11 cellular contexts compared by ENCODE assay signal in the genomic region with DNA sequence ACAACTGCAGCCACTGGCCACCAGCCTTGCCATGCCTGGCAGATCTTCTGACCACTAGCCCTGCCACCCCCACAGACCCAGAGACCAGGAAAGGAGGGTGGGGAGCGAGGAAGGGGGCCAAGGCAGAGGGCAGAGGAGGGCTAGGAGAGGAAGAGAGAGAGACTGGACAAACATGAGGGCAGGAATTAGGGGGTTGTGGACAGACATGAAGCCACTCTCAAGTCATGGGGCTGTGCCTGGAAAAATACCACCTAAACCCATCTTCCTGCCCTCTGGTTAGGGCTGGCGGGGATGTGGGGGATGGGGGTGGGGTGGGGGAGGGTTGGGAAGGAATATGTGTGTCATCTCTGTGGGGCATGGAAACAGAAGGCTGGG. TPM values are rescaled to one million over a fixed set of nuclear protein-coding genes. Genes with fewer than 3 reads are reported as not detected.
DNase-seq lines count a peak whose midpoint lies in the region; ATAC-seq and TF ChIP-seq lines count a peak whose summit lies in the region.
"Had no signal": no experiment of that assay in that cellular context is flagged by ENCODE, and none has a peak within 500 bp of the region (broad histone marks: within the 10 kb centered on the region; RNA-seq: fewer than 3 reads in every experiment).

No MANE protein-coding gene starts in this region.

- H3K4me1 ChIP-seq in PC-3 (ENCODE audit: insufficient read depth, low read length) (peaks cover 29% of the 10 kb centered on the region), esophagus (ENCODE audit: control insufficient read depth in 2 of 2, insufficient read depth in 2 of 2, low read length in 1 of 2) (peaks cover 0 to 21% of the 10 kb centered on the region in 2 donors), rectal smooth muscle tissue (ENCODE audit: control insufficient read depth, insufficient read depth, low read length) (peaks cover 56% of the 10 kb centered on the region)

- H3K27ac ChIP-seq in PC-3 (ENCODE audit: low read length) (no peak overlapping the region), esophagus (ENCODE audit: low read depth in 2 of 2, low read length in 1 of 2) (peak overlapping the region; percentile 50 to 89), rectal smooth muscle tissue (ENCODE audit: low read depth, low read length) (peak overlapping the region; percentile 90)

- H3K36me3 Mint-ChIP-seq in Calu3 (ENCODE audit: insufficient read depth, unreplicated experiment): peaks cover 38% of the 10 kb centered on the region
- H3K36me3 Mint-ChIP-seq: activated naive CD8-positive, alpha-beta T cell treated with anti-CD3 and anti-CD28 coated beads, Interleukin-2, amount 10 ng/mL, durations not matched to agents 7 days and 5 days had no signal

- H3F3A ChIP-seq in PC-3 (ENCODE audit: low read length, unreplicated experiment): peaks cover 4% of the 10 kb centered on the region

- no peak overlapping the region for H3K9ac ChIP-seq in PC-3 (ENCODE audit: low read length)
- no peak overlapping the region for H3K9ac ChIP-seq in rectal smooth muscle tissue (ENCODE audit: low read length)

- no peak for TF ChIP-seq CTCF in Calu3 (IDR thresholded peaks at IDR 0.05; ENCODE audit: unreplicated experiment)
- TF ChIP-seq CTCF in PC-3 (conservative IDR thresholded peaks at IDR 0.05; ENCODE audit: low read depth, low read length): no peak

- H3K27ac Mint-ChIP-seq in Calu3 (ENCODE audit: unreplicated experiment): peak overlapping the region; percentile 11

- ATAC-seq in PC-3 (no peak), HG03354 (IDR thresholded peaks at IDR 0.05; ENCODE audit: poor library complexity, severe bottlenecking, unreplicated experiment) (no peak), GM21737 (IDR thresholded peaks at IDR 0.05; ENCODE audit: unreplicated experiment) (no peak)

- H3K36me3 ChIP-seq in PC-3 (ENCODE audit: low read depth, low read length): no peaks in the 10 kb centered on the region
- H3K36me3 ChIP-seq in esophagus (ENCODE audit: control insufficient read depth in 2 of 2, insufficient read depth in 2 of 2, low read length in 1 of 2): no peaks in the 10 kb centered on the region
- H3K36me3 ChIP-seq in rectal smooth muscle tissue (ENCODE audit: control insufficient read depth, insufficient read depth, low read length): no peaks in the 10 kb centered on the region

- peak overlapping the region; percentile 5 for H3K4me3 Mint-ChIP-seq in Calu3 (ENCODE audit: low read depth, unreplicated experiment)

- H4K20me1 ChIP-seq in PC-3 (ENCODE audit: low read length): peaks cover 5% of the 10 kb centered on the region; the same call in 1 of the 2 replicates

- WGBS in esophagus, 2 donors: 49 to 64% methylated on average over 2 of the region's 2 CpGs

- no peaks in the 10 kb centered on the region for H3K9me2 ChIP-seq in PC-3 (replicated peaks; ENCODE audit: low read length)

- POLR2A ChIA-PET in PC-3 (lab: Charles Lee; ENCODE audit: unreplicated experiment): interaction anchor here (0.6 to 0.7 kb wide), 2 partner anchors 34 to 462 kb away, joined by 3 to 24 read pairs; no protein-coding TSS in a partner anchor

- peaks cover 71% of the 10 kb centered on the region for H3K4me1 Mint-ChIP-seq in Calu3 (ENCODE audit: low read depth, unreplicated experiment)

- peak overlapping the region; percentile 37; the same call in 1 of the 2 replicates for H3K4me2 ChIP-seq in PC-3 (ENCODE audit: low read length)

- H3K27me3 ChIP-seq in PC-3 (ENCODE audit: low read length) (no peaks in the 10 kb centered on the region), esophagus (ENCODE audit: control insufficient read depth in 1 of 2, insufficient read depth in 2 of 2, low read length in 2 of 2) (no peaks in the 10 kb centered on the region), rectal smooth muscle tissue (ENCODE audit: control insufficient read depth, insufficient read depth, low read length) (no peaks in the 10 kb centered on the region)

- H3K4me3 ChIP-seq in PC-3 (ENCODE audit: low read length) (no peak overlapping the region), esophagus (ENCODE audit: low read depth in 1 of 2, low read length in 2 of 2) (no peak overlapping the region), rectal smooth muscle tissue (ENCODE audit: low read length) (peak overlapping the region; percentile 17)

- peaks cover 30% of the 10 kb centered on the region for H3K79me2 ChIP-seq in PC-3 (ENCODE audit: low read length)

- H3K27me3 Mint-ChIP-seq in Calu3 (ENCODE audit: unreplicated experiment): no peaks in the 10 kb centered on the region

- BruUV-seq in Calu3 (replicated peaks; lab: Mats Ljungman, UMichigan): no TSS peak
- BruUV-seq in PC-3 (replicated peaks; lab: Mats Ljungman, UMichigan): no TSS peak

- DNase-seq in Calu3 (no peak), PC-3 (no peak), NCI-H1092 (lab: John Stamatoyannopoulos, UW) (no peak), UCSD-AML1 (lab: John Stamatoyannopoulos, UW; ENCODE audit: unreplicated experiment) (no peak)
- DNase-seq: NCI-H2081 treated with DMSO at 0.1 percent for 48 hours had no signal

- H3K9me3 ChIP-seq in PC-3 (ENCODE audit: low read length): no peaks in the 10 kb centered on the region
- H3K9me3 ChIP-seq in esophagus (ENCODE audit: control insufficient read depth in 2 of 2, insufficient read depth in 1 of 2, low read depth in 1 of 2, low read length in 1 of 2): no peaks in the 10 kb centered on the region

- H2AFZ ChIP-seq in PC-3 (ENCODE audit: low read length): no peak overlapping the region

- intact Hi-C loops in Calu3 (cut with micrococcal nuclease; ENCODE audit: unreplicated experiment) (loop anchor here (1.0 kb wide), 1 partner anchor 15 kb away; no protein-coding TSS in a partner anchor), PC-3 (cut with micrococcal nuclease) (loop anchor here (1.0 kb wide), 1 partner anchor 15 kb away; no protein-coding TSS in a partner anchor)

- CTCF ChIA-PET in Calu3 (lab: Charles Lee): interaction anchor here (0.5 to 1.3 kb wide), 12 partner anchors 18 to 689 kb away, joined by 3 to 7 read pairs (median 4); partner anchors contain the start of gene HSP90AB1
- CTCF ChIA-PET in PC-3 (lab: Charles Lee): interaction anchor here (0.5 to 1.0 kb wide), 7 partner anchors 12 to 226 kb away, joined by 3 to 15 read pairs (median 7); partner anchors contain the start of gene SLC35B2

- no peaks in the 10 kb centered on the region for H3K9me3 Mint-ChIP-seq in Calu3 (ENCODE audit: low read depth, unreplicated experiment)
- H3K9me3 Mint-ChIP-seq: activated naive CD8-positive, alpha-beta T cell treated with anti-CD3 and anti-CD28 coated beads, Interleukin-2, amount 10 ng/mL, durations not matched to agents 7 days and 5 days had no signal

RNA-seq across cellular contexts. Expression of gene SLC29A1, which starts 1.4 kb away (rescaled TPM):
- total RNA-seq in Calu3 (2022): 90.1 and 92.8 TPM in 2 replicates
- total RNA-seq in PC-3 (2014; rRNA removed): 54.7 and 60.4 TPM in 2 replicates
- 10 to 100 TPM; 11.6 to 18.5 TPM for polyA plus RNA-seq in esophagus

RNA-seq across cellular contexts. Expression of gene MYMX, which starts 5.2 kb away (rescaled TPM):
- not detected in 2 replicates for total RNA-seq in Calu3 (2022)
- total RNA-seq in PC-3 (2014; rRNA removed): not detected in 2 replicates
- under 1 TPM in 1 of 2 donors, not detected in 1; 0.05 TPM for polyA plus RNA-seq in esophagus
- total RNA-seq: activated naive CD8-positive, alpha-beta T cell treated with anti-CD3 and anti-CD28 coated beads, Interleukin-2, amount 10 ng/mL, durations not matched to agents 7 days and 5 days; frontal cortex had no signal

RNA-seq across cellular contexts. Expression of gene HSP90AB1, which starts 25.0 kb away (rescaled TPM):
- total RNA-seq in Calu3 (2022) (2,072 and 2,073 TPM in 2 replicates), PC-3 (2014; rRNA removed) (1,280 and 1,322 TPM in 2 replicates)
- polyA plus RNA-seq in esophagus: 100 to 1,000 TPM; 129 to 403 TPM

RNA-seq across cellular contexts. Expression of gene SLC35B2, which starts 35.4 kb away (rescaled TPM):
- total RNA-seq in Calu3 (2022): 129 and 143 TPM in 2 replicates
- 90.6 and 109 TPM in 2 replicates for total RNA-seq in PC-3 (2014; rRNA removed)
- polyA plus RNA-seq in esophagus: 10 to 100 TPM in 1 of 2 donors, 1 to 10 TPM in 1; 4.3 to 13.0 TPM

RNA-seq across cellular contexts. Expression of gene NFKBIE, which starts 43.4 kb away (rescaled TPM):
- total RNA-seq in Calu3 (2022): 32.7 and 37.8 TPM in 2 replicates
- 7.4 and 28.7 TPM in 2 replicates for total RNA-seq in PC-3 (2014; rRNA removed)
- polyA plus RNA-seq in esophagus: 1 to 10 TPM; 3.8 to 8.1 TPM
